19 cellular contexts compared by ENCODE assay signal in genomic region chr21:37530901-37531351, GRCh38.
DNase-seq lines count a peak whose midpoint lies in the region; ATAC-seq, FAIRE-seq and TF ChIP-seq lines count a peak whose summit lies in the region.
"Had no signal": no experiment of that assay in that cellular context is flagged by ENCODE, and none has a peak within 500 bp of the region (broad histone marks: within the 10 kb centered on the region; RNA-seq: fewer than 3 reads in every experiment).

No MANE protein-coding gene starts in this region.

- TF ChIP-seq POLR2A in H1 (IDR thresholded peaks at IDR 0.05; ENCODE audit: control extremely low read depth in 1 of 2, low read depth in 2 of 2, low read length in 2 of 2), result no peak

- ATAC-seq in Right ventricle myocardium inferior, result peak; percentile 5
- ATAC-seq in GM21619 (IDR thresholded peaks at IDR 0.05; ENCODE audit: unreplicated experiment), result no peak
- ATAC-seq: A549; naive thymus-derived CD4-positive, alpha-beta T cell had no signal

- H3K79me1 ChIP-seq in H1 (ENCODE audit: low read depth, low read length), result no peaks in the 10 kb centered on the region

- H2AFZ ChIP-seq in H1 (ENCODE audit: low read length), result no peak overlapping the region

- no peak for TF ChIP-seq EP300 in H1 (IDR thresholded peaks at IDR 0.05; ENCODE audit: borderline replicate concordance in 1 of 2, low read depth in 2 of 2, low read length in 2 of 2)

- no peak for TF ChIP-seq CTCF in H1 (IDR thresholded peaks at IDR 0.05; ENCODE audit: control extremely low read depth in 1 of 3, insufficient read depth in 1 of 3, low read depth in 1 of 3, low read length in 3 of 3)

- no peaks in the 10 kb centered on the region for H3K27me3 ChIP-seq in H1 (replicated peaks in 1 of 4; ENCODE audit: control insufficient read depth in 3 of 4, extremely low read depth in 1 of 4, insufficient read depth in 3 of 4, low read length in 3 of 4)
- H3K27me3 ChIP-seq in mucosa of stomach (ENCODE audit: control insufficient read depth, insufficient read depth, low read length), result peaks cover 7% of the 10 kb centered on the region
- H3K27me3 ChIP-seq: BLaER1, testis had no signal

- no peak overlapping the region for H2BK20ac ChIP-seq in H1 (ENCODE audit: low read length)

- no peak overlapping the region for H2BK15ac ChIP-seq in H1 (ENCODE audit: low read length)

- peak overlapping the region; percentile 31 for H4K5ac ChIP-seq in H1 (ENCODE audit: insufficient read length, low read depth, low read length)

- intact Hi-C loops in Right ventricle myocardium inferior (cut with DNase I), result loop anchor here (1.0 kb wide), 1 partner anchor 25 kb away; no protein-coding TSS in a partner anchor
- intact Hi-C loops in cardiac septum (cut with DNase I), result no loop called here

- no peak overlapping the region for H3K9ac ChIP-seq in H1 (replicated peaks in 1 of 4; ENCODE audit: extremely low read depth in 1 of 4, low read depth in 3 of 4, low read length in 3 of 4)
- H3K9ac ChIP-seq in mucosa of stomach (ENCODE audit: low read length), result peak overlapping the region; percentile 7
- H3K9ac ChIP-seq: BLaER1 had no signal

- 0 out of 2 replicates have a peak overlapping the region, but pooled peaks have one; percentile 53 for H2BK5ac ChIP-seq in H1 (ENCODE audit: low read depth, low read length)

- H4K91ac ChIP-seq in H1 (replicated peaks; ENCODE audit: insufficient read length, low read length), result peak overlapping the region; percentile 50

- no peak for TF ChIP-seq RAD21 in H1 (IDR thresholded peaks at IDR 0.05 in 1 of 2, conservative IDR thresholded peaks at IDR 0.05 in 1 of 2; ENCODE audit: low read depth in 2 of 2, low read length in 2 of 2)

- H4K20me1 ChIP-seq in H1 (replicated peaks in 1 of 2; ENCODE audit: control insufficient read depth in 1 of 2, insufficient read depth in 2 of 2, low read length in 2 of 2), result no peaks in the 10 kb centered on the region
- H4K20me1 ChIP-seq: BLaER1 had no signal

- 93% methylated on average over 12 of the region's 13 CpGs; no CpG with 5 or more reads in 1 of the 2 experiments for whole genome bisulfite sequencing in H1 (ENCODE audit: extremely low coverage in 1 of 2, insufficient coverage in 1 of 2, insufficient read length in 1 of 2, insufficient replicate concordance in 2 of 2, low coverage in 1 of 2, low lambda C conversion rate in 2 of 2, missing lambda C conversion rate in 1 of 2), 2 experiments

- no peak overlapping the region for H2BK120ac ChIP-seq in H1 (replicated peaks; ENCODE audit: low read depth, low read length)

- H3K56ac ChIP-seq in H1 (replicated peaks; ENCODE audit: insufficient read length, low read depth, low read length), result no peak overlapping the region

- no peak overlapping the region for H3K14ac ChIP-seq in H1 (ENCODE audit: insufficient read length)

- CTCF ChIA-PET in H1 (lab: Charles Lee; ENCODE audit: partially characterized antibody), result interaction anchor here (0.5 to 1.7 kb wide), 9 partner anchors 10 to 296 kb away, joined by 3 to 4 read pairs (median 4); no protein-coding TSS in a partner anchor

- H3K4me3 ChIP-seq in H1 (ENCODE audit: extremely low read depth in 1 of 4, insufficient read depth in 2 of 4, low read depth in 3 of 4, low read length in 4 of 4) (no peak overlapping the region), mucosa of stomach (ENCODE audit: low read length) (no peak overlapping the region)
- H3K4me3 ChIP-seq: A549, BLaER1, gastroesophageal sphincter, SJSA1, testis had no signal

- no peak for FAIRE-seq in H1 (lab: Jason Lieb, UNC)
- FAIRE-seq: A549, H54 had no signal

- no peak overlapping the region for H3K18ac ChIP-seq in H1 (ENCODE audit: extremely low read depth, low read length)

- H3K9me3 ChIP-seq in H1 (ENCODE audit: insufficient read depth in 2 of 2, low read depth in 1 of 2, low read length in 1 of 2) (peaks cover 0 to 2% of the 10 kb centered on the region in 2 experiments; a peak in 1 of 4 replicates), mucosa of stomach (ENCODE audit: control insufficient read depth, low read length) (no peaks in the 10 kb centered on the region)
- H3K9me3 ChIP-seq: A549, SJSA1, testis had no signal

- H2BK12ac ChIP-seq in H1 (ENCODE audit: low read depth, low read length), result peak overlapping the region; percentile 75; the same call in 1 of the 2 replicates

- no peaks in the 10 kb centered on the region for H3K79me2 ChIP-seq in H1 (ENCODE audit: control insufficient read depth in 1 of 2, insufficient read depth in 2 of 2, low read length in 2 of 2)

- no peak overlapping the region for H3K27ac ChIP-seq in H1 (ENCODE audit: low read depth, low read length)
- H3K27ac ChIP-seq: BLaER1, gastroesophageal sphincter, SJSA1, testis had no signal

- no peak overlapping the region for H3K4ac ChIP-seq in H1 (replicated peaks; ENCODE audit: insufficient read length, low read depth, low read length)

- no peaks in the 10 kb centered on the region for H3K36me3 ChIP-seq in H1 (ENCODE audit: control insufficient read depth in 2 of 4, insufficient read depth in 4 of 4, low read length in 3 of 4)
- no peaks in the 10 kb centered on the region for H3K36me3 ChIP-seq in mucosa of stomach (ENCODE audit: control insufficient read depth, insufficient read depth, low read length)
- H3K36me3 ChIP-seq: BLaER1, gastroesophageal sphincter, SJSA1 had no signal

- POLR2A ChIA-PET in H1 (lab: Charles Lee; ENCODE audit: partially characterized antibody), result interaction anchor here (0.5 to 2.1 kb wide), 7 partner anchors 15 to 377 kb away, joined by 3 to 9 read pairs (median 4); no protein-coding TSS in a partner anchor

- H3K23me2 ChIP-seq in H1 (ENCODE audit: low read depth, low read length), result no peaks in the 10 kb centered on the region

- no peak overlapping the region for H3K23ac ChIP-seq in H1 (ENCODE audit: insufficient read length)

- H2AK5ac ChIP-seq in H1 (ENCODE audit: low read depth, low read length), result no peak overlapping the region

- H3K4me1 ChIP-seq in H1 (replicated peaks in 1 of 4; ENCODE audit: control insufficient read depth in 3 of 4, insufficient read depth in 4 of 4, low read length in 3 of 4) (no peaks in the 10 kb centered on the region; a peak in 2 of 7 replicates), mucosa of stomach (ENCODE audit: control insufficient read depth, insufficient read depth, low read length) (peaks cover 23% of the 10 kb centered on the region)

- no peak overlapping the region for H3K4me2 ChIP-seq in H1 (ENCODE audit: insufficient read depth in 1 of 2, low read depth in 2 of 2, low read length in 2 of 2)
- H3K4me2 ChIP-seq: A549, BLaER1 had no signal

- DNase-seq in Right ventricle myocardium inferior (ENCODE audit: missing footprints) (no peak), cardiac septum (ENCODE audit: low spot score) (no peak), H1 (ENCODE audit: low read depth in 1 of 2, low spot score in 2 of 2) (peak in 1 of 2 experiments; percentile 47), NK-92 (lab: John Stamatoyannopoulos, UW; ENCODE audit: unreplicated experiment) (no peak), middle frontal gyrus (ENCODE audit: extremely low spot score, low spot score) (no peak), activated gamma-delta T cell (lab: John Stamatoyannopoulos, UW) (no peak)
- DNase-seq: activated naive CD8-positive, alpha-beta T cell treated with anti-CD3 and anti-CD28 coated beads, Interleukin-2, amount 10 ng/mL, durations not matched to agents 7 days and 5 days; naive thymus-derived CD4-positive, alpha-beta T cell; NCI-H1930; NCI-H510A; OCI-M1; testis had no signal

- no peak overlapping the region for H4K8ac ChIP-seq in H1 (ENCODE audit: extremely low read depth, insufficient read depth, low read length)

TF ChIP-seq in H1, 55 proteins besides CTCF, POLR2A, EP300 and RAD21:
- TF ChIP-seq E2F6 (IDR thresholded peaks at IDR 0.05) (no peak), JUND (IDR thresholded peaks at IDR 0.05; ENCODE audit: low read length) (no peak), EGR1 (IDR thresholded peaks at IDR 0.05; ENCODE audit: borderline replicate concordance, low read depth, low read length) (no peak), CREB1 (IDR thresholded peaks at IDR 0.05) (no peak), CBX8 (IDR thresholded peaks at IDR 0.05; ENCODE audit: borderline replicate concordance, low read depth, low read length) (no peak), SP1 (IDR thresholded peaks at IDR 0.05; ENCODE audit: low read depth, low read length) (no peak)
